16 cellular contexts compared by ENCODE assay signal in genomic region chr9:130090915-130091314, GRCh38. TPM values are rescaled to one million over a fixed set of nuclear protein-coding genes. Genes with fewer than 3 reads are reported as not detected.
DNase-seq lines count a peak whose midpoint lies in the region; ATAC-seq and TF ChIP-seq lines count a peak whose summit lies in the region.
"Had no signal": no experiment of that assay in that cellular context is flagged by ENCODE, and none has a peak within 500 bp of the region (broad histone marks: within the 10 kb centered on the region; RNA-seq: fewer than 3 reads in every experiment).

No MANE protein-coding gene starts in this region.

- no peak for TF ChIP-seq POLR2A in ovary (IDR thresholded peaks at IDR 0.05)

- no peak overlapping the region for H3K4me3 ChIP-seq in SK-N-MC
- no peak overlapping the region for H3K4me3 ChIP-seq in left lung
- no peak overlapping the region for H3K4me3 ChIP-seq in upper lobe of right lung
- no peak overlapping the region for H3K4me3 ChIP-seq in ovary

- 22 to 61% (median 29%) methylated on average over 3 of the region's 3 CpGs for whole genome bisulfite sequencing in ovary, 3 donors

- no peaks in the 10 kb centered on the region for H3K4me1 ChIP-seq in left lung
- H3K4me1 ChIP-seq in upper lobe of right lung, result no peaks in the 10 kb centered on the region
- no peaks in the 10 kb centered on the region for H3K4me1 ChIP-seq in ovary (ENCODE audit: insufficient read depth)

- DNase-seq in SK-N-MC (ENCODE audit: low read depth, low spot score) (no peak), chondrocyte (ENCODE audit: low spot score) (no peak), left lung (no peak), upper lobe of right lung (no peak), ovary (no peak)
- DNase-seq in stimulated activated naive CD4-positive, alpha-beta T cell treated with Interleukin-2 at 50 U/mL for 16 hours (lab: John Stamatoyannopoulos, UW), result no peak
- DNase-seq: EL, Kasumi-1, NCI-H187 treated with DMSO at 0.1 percent for 48 hours, NCI-H2171 treated with DMSO at 0.1 percent for 48 hours, NCI-H510A, NCI-H82 had no signal

- peak; percentile 67 for ATAC-seq in left lung
- no peak for ATAC-seq in upper lobe of right lung
- ATAC-seq in HG03135 (IDR thresholded peaks at IDR 0.05; ENCODE audit: unreplicated experiment), result no peak
- ATAC-seq: Panc1, Right ventricle myocardium inferior had no signal

- TF ChIP-seq CTCF in chondrocyte (IDR thresholded peaks at IDR 0.05) (peak; percentile 50), left lung (IDR thresholded peaks at IDR 0.05) (no peak), upper lobe of right lung (IDR thresholded peaks at IDR 0.05) (peak; percentile 6), ovary (IDR thresholded peaks at IDR 0.05) (no peak)

- TF ChIP-seq EP300 in ovary (IDR thresholded peaks at IDR 0.05), result no peak

- H3K27ac ChIP-seq in SK-N-MC, result peak overlapping the region; percentile 65; the same call in 1 of the 2 replicates
- H3K27ac ChIP-seq in left lung, result no peak overlapping the region
- no peak overlapping the region for H3K27ac ChIP-seq in upper lobe of right lung
- H3K27ac ChIP-seq in ovary, result no peak overlapping the region
- H3K27ac ChIP-seq: C4-2B had no signal

- H3K4me1 Mint-ChIP-seq in chondrocyte (ENCODE audit: low read depth), result peaks cover 3% of the 10 kb centered on the region

- peaks cover 30% of the 10 kb centered on the region for H3K36me3 Mint-ChIP-seq in chondrocyte (ENCODE audit: low read depth)

- peak overlapping the region; percentile 46 for H3K27ac Mint-ChIP-seq in chondrocyte (ENCODE audit: unreplicated experiment)

- no peaks in the 10 kb centered on the region for H3K27me3 ChIP-seq in left lung
- no peaks in the 10 kb centered on the region for H3K27me3 ChIP-seq in upper lobe of right lung
- H3K27me3 ChIP-seq in ovary, result no peaks in the 10 kb centered on the region

- H3K9ac ChIP-seq in SK-N-MC (ENCODE audit: insufficient read length), result no peak overlapping the region

- H3K9me3 ChIP-seq in SK-N-MC (ENCODE audit: low read depth, low read length), result no peaks in the 10 kb centered on the region
- H3K9me3 ChIP-seq in left lung, result no peaks in the 10 kb centered on the region
- H3K9me3 ChIP-seq in upper lobe of right lung, result no peaks in the 10 kb centered on the region
- H3K9me3 ChIP-seq in ovary, result no peaks in the 10 kb centered on the region

- intact Hi-C loops in left lung (cut with DNase I), result no loop called here
- intact Hi-C loops in upper lobe of right lung (cut with DNase I), result no loop called here
- intact Hi-C loops in ovary (cut with DNase I), result no loop called here

- no peak overlapping the region for H3K4me3 Mint-ChIP-seq in chondrocyte (ENCODE audit: unreplicated experiment)

- no peaks in the 10 kb centered on the region for H3K9me3 Mint-ChIP-seq in chondrocyte (ENCODE audit: low read depth)

- peaks cover 39% of the 10 kb centered on the region for H3K36me3 ChIP-seq in SK-N-MC (ENCODE audit: insufficient read depth, low read length)
- peaks cover 0 to 93% of the 10 kb centered on the region in 2 donors for H3K36me3 ChIP-seq in left lung
- peaks cover 78% of the 10 kb centered on the region for H3K36me3 ChIP-seq in upper lobe of right lung
- H3K36me3 ChIP-seq in ovary, result no peaks in the 10 kb centered on the region

- no peaks in the 10 kb centered on the region for H3K27me3 Mint-ChIP-seq in chondrocyte (ENCODE audit: low read depth)

RNA-seq across cellular contexts. Expression of gene GPR107, which starts 37.2 kb away (rescaled TPM):
- total RNA-seq in chondrocyte (67.0 to 74.6 TPM (median 70.7 TPM) in 3 replicates), left lung (10 to 100 TPM; 43.0 to 52.4 TPM), upper lobe of right lung (39.3 TPM), ovary (10 to 100 TPM; 11.6 to 34.4 (median 28.3) TPM)
- 10 to 100 TPM; 16.3 to 44.0 TPM for polyA plus RNA-seq in ovary

RNA-seq across cellular contexts. Expression of gene FNBP1, which starts 47.9 kb away (rescaled TPM):
- total RNA-seq in chondrocyte (49.4 to 61.2 TPM (median 58.7 TPM) in 3 replicates), left lung (10 to 100 TPM; 30.4 to 51.8 TPM), upper lobe of right lung (50.0 TPM), ovary (10 to 100 TPM; 22.4 to 57.8 (median 49.0) TPM)
- 10 to 100 TPM; 18.0 to 61.5 TPM for polyA plus RNA-seq in ovary

Comparison
In these comparisons a context has a peak if more than half of its experiments do, and no peak if none do; other contexts are left out.
1. CTCF ChIP-seq: peak in chondrocyte (single experiment) and upper lobe of right lung (single experiment); none in left lung (0 of 2) and ovary (0 of 3).